In genomic region chr9:132669636-132670358, GRCh38 we compare ENCODE assay signal across 8 cellular contexts. TPM values are rescaled to one million over a fixed set of nuclear protein-coding genes. Genes with fewer than 3 reads are reported as not detected.
DNase-seq lines count a peak whose midpoint lies in the region; ATAC-seq and TF ChIP-seq lines count a peak whose summit lies in the region.

Gene DDX31 (minus strand): TSS chr9:132669983. CDS start chr9:132669934, 49 bp downstream.

- peak within 1 kb of the TSS; percentile 96 for H2AFZ ChIP-seq in hepatocyte

- H3K9me3 ChIP-seq in hepatocyte (ENCODE audit: low read depth): no peaks in the 10 kb centered on the region
- H3K9me3 ChIP-seq in aorta (ENCODE audit: control insufficient read depth, low read length): no peaks in the 10 kb centered on the region

- intact Hi-C loops in aorta (cut with DNase I): loop anchor here (1.0 to 10.0 kb wide), 3 partner anchors 99 to 215 kb away; partner anchors contain the start of genes AK8 (in 1 of the 2) and SPACA9 (in 1 of the 2)

- ATAC-seq in HG02642 (IDR thresholded peaks at IDR 0.05; ENCODE audit: poor library complexity, unreplicated experiment) (peak; percentile 75), aorta (ENCODE audit: low FRiP score) (peak; percentile 98)

- H3K4me1 ChIP-seq in hepatocyte (ENCODE audit: insufficient read depth): peaks cover 24% of the 10 kb centered on the region
- H3K4me1 ChIP-seq in aorta (ENCODE audit: control insufficient read depth in 1 of 2, insufficient read depth in 2 of 2, low read length in 2 of 2): peaks cover 0 to 9% of the 10 kb centered on the region in 2 donors

- peak within 1 kb of the TSS; percentile 86 for H3K4me3 ChIP-seq in GM12875 (ENCODE audit: low read depth, low read length)
- H3K4me3 ChIP-seq in astrocyte of the cerebellum (ENCODE audit: low read depth, low read length): peak within 1 kb of the TSS; percentile 93
- peak within 1 kb of the TSS; percentile 99 for H3K4me3 ChIP-seq in hepatocyte
- H3K4me3 ChIP-seq in aorta (ENCODE audit: low read length in 2 of 2): peak within 1 kb of the TSS; percentile 57 to 70

- H3K27me3 ChIP-seq in hepatocyte: no peaks in the 10 kb centered on the region
- H3K27me3 ChIP-seq in aorta (ENCODE audit: control insufficient read depth in 1 of 2, insufficient read depth in 2 of 2, low read length in 1 of 2): no peaks in the 10 kb centered on the region

- H3K27ac ChIP-seq in hepatocyte: peak within 1 kb of the TSS; percentile 99
- H3K27ac ChIP-seq in aorta (ENCODE audit: low read depth in 1 of 2, low read length in 2 of 2): peak within 1 kb of the TSS in 1 of 2 donors; percentile 66

- DNase-seq in NCI-H128 (lab: John Stamatoyannopoulos, UW; ENCODE audit: unreplicated experiment) (peak; percentile 70), T1000 (lab: John Stamatoyannopoulos, UW) (peak; percentile 86), astrocyte of the cerebellum (ENCODE audit: low read depth) (peak; percentile 41), hepatocyte (ENCODE audit: low spot score) (peak; percentile 89), retina (peak; percentile 98), aorta (peak; percentile 91 to 96)

- peak within 1 kb of the TSS; percentile 96 for H3K4me2 ChIP-seq in hepatocyte

- 1% methylated on average over 62 of the region's 75 CpGs for WGBS in hepatocyte (ENCODE audit: low lambda C conversion rate, missing lambda C conversion rate)
- 0 to 1% methylated on average over 57 to 75 of the region's 75 CpGs for WGBS in aorta, 2 donors

- H3K79me2 ChIP-seq in hepatocyte: peaks cover 88% of the 10 kb centered on the region

- in situ Hi-C loops in astrocyte of the cerebellum (cut with HindIII; ENCODE audit: low sequenced_read_pairs): no loop called here

- H4K20me1 ChIP-seq in hepatocyte (ENCODE audit: insufficient read depth, poor library complexity, severe bottlenecking): peaks cover 25% of the 10 kb centered on the region

- H3K9me2 ChIP-seq in hepatocyte (replicated peaks; ENCODE audit: insufficient read depth): no peaks in the 10 kb centered on the region

- no peak for TF ChIP-seq CTCF in GM12875 (IDR thresholded peaks at IDR 0.05; ENCODE audit: borderline replicate concordance, insufficient read depth, low read depth, low read length)
- TF ChIP-seq CTCF in astrocyte of the cerebellum (IDR thresholded peaks at IDR 0.05; ENCODE audit: low read depth, low read length, missing control alignments): no peak
- TF ChIP-seq CTCF in hepatocyte (IDR thresholded peaks at IDR 0.05; ENCODE audit: poor library complexity): no peak

- no peaks in the 10 kb centered on the region for H3K36me3 ChIP-seq in hepatocyte (replicated peaks; ENCODE audit: insufficient read depth, low read depth)
- H3K36me3 ChIP-seq in aorta (ENCODE audit: control insufficient read depth in 1 of 2, insufficient read depth in 2 of 2, low read length in 1 of 2): no peaks in the 10 kb centered on the region

RNA-seq across cellular contexts. Expression of gene DDX31, which starts in this region (rescaled TPM):
- total RNA-seq in hepatocyte (10.5 and 13.1 TPM in 2 replicates), aorta (10 to 100 TPM in 1 of 2 donors, 1 to 10 TPM in 1; 7.8 to 13.3 TPM)
- polyA plus RNA-seq in hepatocyte (7.3 and 10.5 TPM in 2 replicates), aorta (10 to 100 TPM in 1 of 2 donors, 1 to 10 TPM in 1; 2.8 to 14.1 TPM)

Comparison
In these comparisons a context has a peak if more than half of its experiments do, and no peak if none do; other contexts are left out.
1. DNase-seq: peak in every context shown above with its lines; median percentile 98 in retina; 94 in aorta; 89 in hepatocyte; 86 in T1000; 70 in NCI-H128; 41 in astrocyte of the cerebellum.